19 cellular contexts compared by ENCODE assay signal in the genomic region with DNA sequence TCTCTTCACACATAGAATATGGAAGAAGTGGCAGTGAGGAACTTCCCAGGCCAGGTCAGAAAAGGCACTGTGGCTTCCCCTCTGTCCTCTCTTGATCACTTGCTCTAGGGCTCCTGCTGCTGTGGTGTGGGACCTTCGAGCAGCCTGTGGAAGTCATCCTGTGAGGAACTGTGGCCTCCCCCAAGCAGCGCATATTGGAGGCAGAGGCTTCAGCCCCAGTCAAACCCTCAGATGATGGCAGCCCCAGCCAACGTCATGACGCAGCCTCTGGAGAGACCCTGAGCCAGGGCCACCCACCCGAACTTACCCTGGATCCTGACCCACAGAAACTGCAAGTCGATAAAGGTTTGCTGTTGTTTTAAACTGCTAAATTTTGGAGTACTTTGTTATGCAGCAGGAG.
"Had no signal": no experiment of that assay in that cellular context is flagged by ENCODE, and none has a peak within 500 bp of the region (broad histone marks: within the 10 kb centered on the region; RNA-seq: fewer than 3 reads in every experiment).

No MANE protein-coding gene starts in this region.

- ATAC-seq: activated CD4-positive, CD25-positive, alpha-beta regulatory T cell treated with anti-CD3 and anti-CD28 coated beads, Interleukin-2, amount 50 U/mL, for 24 hours; stimulated activated naive B cell treated with anti-CD40 and anti-IgM and Interleukin-4, amounts not matched to agents 10 μg/mL and 1 μg/mL and 100 μg/mL, for 72 hours had no signal

- H3K4me1 Mint-ChIP-seq: activated naive CD4-positive, alpha-beta T cell treated with anti-CD3 and anti-CD28 coated beads, Interleukin-2, amount 50 U/mL, for 24 hours; stimulated activated naive B cell treated with anti-CD40 and anti-IgM and Interleukin-4, amounts not matched to agents 10 μg/mL and 1 μg/mL and 100 μg/mL, for 72 hours had no signal

- H3K9me3 Mint-ChIP-seq: activated naive CD4-positive, alpha-beta T cell treated with anti-CD3 and anti-CD28 coated beads, Interleukin-2, amount 50 U/mL, for 24 hours; stimulated activated naive B cell treated with anti-CD40 and anti-IgM and Interleukin-4, amounts not matched to agents 10 μg/mL and 1 μg/mL and 100 μg/mL, for 72 hours; T-helper 1 cell treated with Interleukin-12 subunit alpha and Interleukin-12 subunit beta and Interleukin-4 antibody, amounts not matched to agents 30 μg/mL and 1 μg/mL, for 36 hours had no signal

- H3K27ac Mint-ChIP-seq: activated naive CD4-positive, alpha-beta T cell treated with anti-CD3 and anti-CD28 coated beads, Interleukin-2, amount 50 U/mL, for 24 hours; dendritic cell treated with granulocyte-macrophage colony-stimulating factor and Interleukin-4, amounts not matched to agents 40 ng/mL and 50 ng/mL, for 4 days; progenitor cell of endocrine pancreas; stimulated activated naive B cell treated with anti-CD40 and anti-IgM and Interleukin-4, amounts not matched to agents 10 μg/mL and 1 μg/mL and 100 μg/mL, for 72 hours; T-helper 1 cell treated with Interleukin-12 subunit alpha and Interleukin-12 subunit beta and Interleukin-4 antibody, amounts not matched to agents 30 μg/mL and 1 μg/mL, for 36 hours had no signal

- H3K27ac ChIP-seq: ascending aorta, esophagus muscularis mucosa, SJSA1, skin epidermis, transverse colon, vagina had no signal

- H3K36me3 ChIP-seq: ascending aorta, esophagus muscularis mucosa, SJSA1, transverse colon, vagina had no signal

- H3K4me3 Mint-ChIP-seq: activated naive CD4-positive, alpha-beta T cell treated with anti-CD3 and anti-CD28 coated beads, Interleukin-2, amount 50 U/mL, for 24 hours; dendritic cell treated with granulocyte-macrophage colony-stimulating factor and Interleukin-4, amounts not matched to agents 40 ng/mL and 50 ng/mL, for 4 days; stimulated activated naive B cell treated with anti-CD40 and anti-IgM and Interleukin-4, amounts not matched to agents 10 μg/mL and 1 μg/mL and 100 μg/mL, for 72 hours; T-helper 1 cell treated with Interleukin-12 subunit alpha and Interleukin-12 subunit beta and Interleukin-4 antibody, amounts not matched to agents 30 μg/mL and 1 μg/mL, for 36 hours had no signal

- H3K4me3 ChIP-seq: ascending aorta, esophagus muscularis mucosa, SJSA1, skin epidermis, transverse colon, vagina had no signal

- DNase-seq: activated gamma-delta T cell; cerebellar nuclear complex; effector memory CD4-positive, alpha-beta T cell; midbrain; occipital lobe; stimulated activated CD4-positive, alpha-beta T cell treated with anti-CD3 and anti-CD28 coated beads, Interleukin-4, amount 100 ng/mL, for 1 hour; stimulated activated naive B cell treated with anti-CD40 and anti-IgM and Interleukin-4, amounts not matched to agents 10 μg/mL and 1 μg/mL and 100 μg/mL, for 72 hours; substantia nigra; transverse colon had no signal

- H3K4me1 ChIP-seq: ascending aorta, esophagus muscularis mucosa, SJSA1, transverse colon, vagina had no signal

- H3K9me3 ChIP-seq: ascending aorta, esophagus muscularis mucosa, SJSA1, transverse colon, vagina had no signal

- H3K36me3 Mint-ChIP-seq: activated naive CD4-positive, alpha-beta T cell treated with anti-CD3 and anti-CD28 coated beads, Interleukin-2, amount 50 U/mL, for 24 hours; stimulated activated naive B cell treated with anti-CD40 and anti-IgM and Interleukin-4, amounts not matched to agents 10 μg/mL and 1 μg/mL and 100 μg/mL, for 72 hours had no signal

- H3K27me3 ChIP-seq: ascending aorta, SJSA1, vagina had no signal

- H3K27me3 Mint-ChIP-seq: activated naive CD4-positive, alpha-beta T cell treated with anti-CD3 and anti-CD28 coated beads, Interleukin-2, amount 50 U/mL, for 24 hours; dendritic cell treated with granulocyte-macrophage colony-stimulating factor and Interleukin-4, amounts not matched to agents 40 ng/mL and 50 ng/mL, for 4 days; progenitor cell of endocrine pancreas had no signal
